6 cellular contexts compared by ENCODE assay signal in the genomic region with DNA sequence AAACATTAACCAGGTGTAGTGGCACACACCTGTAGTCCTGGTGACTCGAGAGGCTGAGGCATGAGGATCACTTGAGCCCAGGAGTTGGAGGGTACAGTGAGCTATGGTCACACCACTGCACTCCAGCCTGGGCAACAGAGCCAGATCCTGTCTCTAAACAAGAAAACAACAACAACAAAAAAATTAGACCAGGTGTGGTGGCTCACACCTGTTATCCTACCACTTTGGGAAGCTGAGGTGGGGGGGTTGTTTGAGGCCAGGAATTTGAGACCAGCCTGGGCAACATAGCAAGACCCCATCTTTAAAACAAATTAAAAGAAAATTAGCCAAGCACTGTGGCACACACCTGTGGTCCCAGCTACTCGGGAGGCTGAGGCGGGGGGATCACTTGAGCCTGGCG.
"Had no signal": no experiment of that assay in that cellular context is flagged by ENCODE, and none has a peak within 500 bp of the region (broad histone marks: within the 10 kb centered on the region; RNA-seq: fewer than 3 reads in every experiment).

No MANE protein-coding gene starts in this region.

- H3K4me2 ChIP-seq: KMS-11 had no signal

- H3K27ac ChIP-seq: HL-60, KMS-11 had no signal

- DNase-seq: IMR-90, KBM-7, KG1 had no signal

- H3K9ac ChIP-seq: KMS-11 had no signal

- FAIRE-seq: HTR-8/SVneo had no signal
